ENCODE assay signal across 21 cellular contexts in the genomic region with DNA sequence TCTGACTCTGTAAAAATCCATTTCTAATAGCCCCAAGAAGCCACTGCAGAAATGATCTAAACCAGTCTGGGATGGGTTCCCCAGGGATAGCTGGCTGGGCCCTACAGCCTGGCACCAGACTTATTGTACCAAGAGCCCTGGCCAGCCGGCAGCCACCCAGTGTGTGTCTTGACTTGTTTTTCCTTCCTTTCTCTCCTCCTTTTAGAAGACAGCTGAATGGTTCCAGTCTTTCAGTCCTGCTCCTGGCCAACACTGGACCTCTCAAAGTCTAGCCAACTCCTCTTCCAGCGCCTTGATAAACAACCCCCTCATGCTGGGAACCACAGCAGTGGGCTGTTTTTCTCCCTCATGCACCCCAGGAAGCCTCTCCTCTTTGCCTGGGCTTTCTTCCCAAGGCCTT.
"Had no signal": no experiment of that assay in that cellular context is flagged by ENCODE, and none has a peak within 500 bp of the region (broad histone marks: within the 10 kb centered on the region; RNA-seq: fewer than 3 reads in every experiment).

No MANE protein-coding gene starts in this region.

- H3K9me3 ChIP-seq: esophagus muscularis mucosa, gastroesophageal sphincter, psoas muscle, transverse colon, vagina had no signal

- H3K4me3 Mint-ChIP-seq: activated CD4-positive, alpha-beta T cell treated with anti-CD3 and anti-CD28 coated beads, Interleukin-2, amount 10 ng/mL, durations not matched to agents 7 days and 5 days; activated naive CD4-positive, alpha-beta T cell treated with anti-CD3 and anti-CD28 coated beads, Interleukin-2, amount 10 ng/mL, durations not matched to agents 7 days and 5 days; activated naive CD8-positive, alpha-beta T cell treated with anti-CD3 and anti-CD28 coated beads, Interleukin-2, amount 50 U/mL, for 24 hours; activated T-cell treated with anti-CD3 and anti-CD28 coated beads, Interleukin-2, amount 50 U/mL, for 4 hours; neural progenitor cell; stimulated activated effector memory CD8-positive, alpha-beta T cell treated with anti-CD3 and anti-CD28 coated beads, Interleukin-12 subunit alpha, Interleukin-12 subunit beta, amount 100 ng/mL, for 72 hours; T-helper 1 cell treated with Interleukin-12 subunit alpha and Interleukin-12 subunit beta and Interleukin-4 antibody, amounts not matched to agents 30 μg/mL and 1 μg/mL, for 36 hours had no signal

- H3K27ac Mint-ChIP-seq: activated CD4-positive, alpha-beta T cell treated with anti-CD3 and anti-CD28 coated beads, Interleukin-2, amount 10 ng/mL, durations not matched to agents 7 days and 5 days; activated naive CD4-positive, alpha-beta T cell treated with anti-CD3 and anti-CD28 coated beads, Interleukin-2, amount 10 ng/mL, durations not matched to agents 7 days and 5 days; activated naive CD8-positive, alpha-beta T cell treated with anti-CD3 and anti-CD28 coated beads, Interleukin-2, amount 50 U/mL, for 24 hours; neural progenitor cell; stimulated activated effector memory CD8-positive, alpha-beta T cell treated with anti-CD3 and anti-CD28 coated beads, Interleukin-12 subunit alpha, Interleukin-12 subunit beta, amount 100 ng/mL, for 72 hours; T-helper 1 cell treated with Interleukin-12 subunit alpha and Interleukin-12 subunit beta and Interleukin-4 antibody, amounts not matched to agents 30 μg/mL and 1 μg/mL, for 36 hours had no signal

- ATAC-seq: activated CD4-positive, CD25-positive, alpha-beta regulatory T cell treated with anti-CD3 and anti-CD28 coated beads, Interleukin-2, amount 50 U/mL, for 24 hours; activated naive CD8-positive, alpha-beta T cell treated with anti-CD3 and anti-CD28 coated beads, Interleukin-2, amount 50 U/mL, for 24 hours; activated T-cell treated with anti-CD3 and anti-CD28 coated beads, Interleukin-2, amount 50 U/mL, for 4 hours; gastroesophageal sphincter; left colon; psoas muscle; sciatic nerve; stimulated activated effector memory CD8-positive, alpha-beta T cell treated with anti-CD3 and anti-CD28 coated beads, Interleukin-12 subunit alpha, Interleukin-12 subunit beta, amount 100 ng/mL, for 72 hours had no signal

- H3K27me3 ChIP-seq: esophagus muscularis mucosa, gastroesophageal sphincter, neural progenitor cell, transverse colon, vagina had no signal

- H3K27ac ChIP-seq: esophagus muscularis mucosa, gastroesophageal sphincter, neural progenitor cell, psoas muscle, transverse colon, vagina had no signal

- H3K4me1 ChIP-seq: psoas muscle, transverse colon, vagina had no signal

- H3K36me3 ChIP-seq: esophagus muscularis mucosa, gastroesophageal sphincter, neural progenitor cell, transverse colon, vagina had no signal

- H3K4me1 Mint-ChIP-seq: activated CD4-positive, alpha-beta T cell treated with anti-CD3 and anti-CD28 coated beads, Interleukin-2, amount 10 ng/mL, durations not matched to agents 7 days and 5 days; activated naive CD4-positive, alpha-beta T cell treated with anti-CD3 and anti-CD28 coated beads, Interleukin-2, amount 10 ng/mL, durations not matched to agents 7 days and 5 days; stimulated activated effector memory CD8-positive, alpha-beta T cell treated with anti-CD3 and anti-CD28 coated beads, Interleukin-12 subunit alpha, Interleukin-12 subunit beta, amount 100 ng/mL, for 72 hours had no signal

- DNase-seq: activated CD4-positive, alpha-beta T cell treated with anti-CD3 and anti-CD28 coated beads, Interleukin-2, amount 10 ng/mL, durations not matched to agents 7 days and 5 days; activated CD8-positive, alpha-beta memory T cell treated with anti-CD3 and anti-CD28 coated beads, Interleukin-2, amount 50 U/mL, for 4 hours; activated effector memory CD4-positive, alpha-beta T cell treated with Interleukin-2 at 50 U/mL for 16 hours; activated naive CD4-positive, alpha-beta T cell treated with anti-CD3 and anti-CD28 coated beads, Interleukin-2, amount 10 ng/mL, durations not matched to agents 7 days and 5 days; activated naive CD8-positive, alpha-beta T cell treated with anti-CD3 and anti-CD28 coated beads, Interleukin-2, amount 50 U/mL, for 24 hours; activated T-cell treated with anti-CD3 and anti-CD28 coated beads, Interleukin-2, amount 50 U/mL, for 4 hours; dermis blood vessel endothelial cell; effector memory CD4-positive, alpha-beta T cell; left colon; psoas muscle; stimulated activated CD4-positive, alpha-beta T cell treated with anti-CD3 and anti-CD28 coated beads, Interleukin-4, amount 100 ng/mL, for 24 hours; transverse colon had no signal

- H3K4me3 ChIP-seq: esophagus muscularis mucosa, gastroesophageal sphincter, lung, neural progenitor cell, psoas muscle, transverse colon, vagina had no signal

- H3K27me3 Mint-ChIP-seq: activated CD4-positive, alpha-beta T cell treated with anti-CD3 and anti-CD28 coated beads, Interleukin-2, amount 10 ng/mL, durations not matched to agents 7 days and 5 days; activated naive CD4-positive, alpha-beta T cell treated with anti-CD3 and anti-CD28 coated beads, Interleukin-2, amount 10 ng/mL, durations not matched to agents 7 days and 5 days; activated naive CD8-positive, alpha-beta T cell treated with anti-CD3 and anti-CD28 coated beads, Interleukin-2, amount 50 U/mL, for 24 hours had no signal

- H3K9me3 Mint-ChIP-seq: activated CD4-positive, alpha-beta T cell treated with anti-CD3 and anti-CD28 coated beads, Interleukin-2, amount 10 ng/mL, durations not matched to agents 7 days and 5 days; stimulated activated effector memory CD8-positive, alpha-beta T cell treated with anti-CD3 and anti-CD28 coated beads, Interleukin-12 subunit alpha, Interleukin-12 subunit beta, amount 100 ng/mL, for 72 hours had no signal
